8 cellular contexts compared by ENCODE assay signal in genomic region chr19:796692-797527, GRCh38. TPM values are rescaled to one million over a fixed set of nuclear protein-coding genes. Genes with fewer than 3 reads are reported as not detected.
DNase-seq lines count a peak whose midpoint lies in the region; ATAC-seq and TF ChIP-seq lines count a peak whose summit lies in the region.

PTBP1 (plus strand) TSS chr19:797452; CDS start chr19:797498, 46 bp downstream.

- WGBS in SK-N-SH (ENCODE audit: low lambda C conversion rate): 3% methylated on average over 34 of the region's 83 CpGs
- 0% methylated on average over 7 to 8 of the region's 83 CpGs for WGBS in gastroesophageal sphincter (ENCODE audit: low coverage in 1 of 2), 2 donors

- peak within 1 kb of the TSS; percentile 81 to 94 for H3K27ac ChIP-seq in SK-N-SH (ENCODE audit: low read depth in 2 of 2, low read length in 1 of 2)
- H3K27ac ChIP-seq in gastroesophageal sphincter: peak within 1 kb of the TSS; percentile 72 to 100 (median 99)
- peak within 1 kb of the TSS; percentile 95 for H3K27ac ChIP-seq in neutrophil
- peak within 1 kb of the TSS; percentile 81 for H3K27ac ChIP-seq in substantia nigra (ENCODE audit: low read depth, low read length, poor library complexity, severe bottlenecking)

- TF ChIP-seq POLR2A in gastroesophageal sphincter (IDR thresholded peaks at IDR 0.05): peak; percentile 71 to 82

- no peak for TF ChIP-seq RAD21 in SK-N-SH (IDR thresholded peaks at IDR 0.05; ENCODE audit: low read length)

- peaks cover 41% of the 10 kb centered on the region for H3K79me2 ChIP-seq in SK-N-SH (ENCODE audit: insufficient read depth)

- peak within 1 kb of the TSS; percentile 96 for H3K9ac ChIP-seq in SK-N-SH

- H3K4me2 ChIP-seq in SK-N-SH: peak within 1 kb of the TSS; percentile 95

- H3K9me2 ChIP-seq in SK-N-SH: no peaks in the 10 kb centered on the region

- no peaks in the 10 kb centered on the region for H3K9me3 ChIP-seq in SK-N-SH
- no peaks in the 10 kb centered on the region for H3K9me3 ChIP-seq in gastroesophageal sphincter
- no peaks in the 10 kb centered on the region for H3K9me3 ChIP-seq in neutrophil

- no peak within 1 kb of the TSS for H2AFZ ChIP-seq in SK-N-SH (ENCODE audit: low read depth)

- TF ChIP-seq EP300 in SK-N-SH (IDR thresholded peaks at IDR 0.05; ENCODE audit: borderline replicate concordance in 1 of 2, low read depth in 1 of 2, low read length in 1 of 2): no peak
- TF ChIP-seq EP300 in gastroesophageal sphincter (IDR thresholded peaks at IDR 0.05): no peak

- peaks cover 41% of the 10 kb centered on the region for H4K20me1 ChIP-seq in SK-N-SH (ENCODE audit: insufficient read depth)

- ATAC-seq in HG02571 (IDR thresholded peaks at IDR 0.05; ENCODE audit: unreplicated experiment): peak; percentile 75
- peak; percentile 93 for ATAC-seq in gastroesophageal sphincter

- H3K4me1 ChIP-seq in SK-N-SH (ENCODE audit: control insufficient read depth in 1 of 2, insufficient read depth in 2 of 2, low read depth in 1 of 2, low read length in 1 of 2) (peaks cover 26 to 42% of the 10 kb centered on the region in 2 experiments; a peak in 3 of 4 replicates), gastroesophageal sphincter (peaks cover 5 to 59% (median 44%) of the 10 kb centered on the region in 3 donors), neutrophil (ENCODE audit: control insufficient read depth in 1 of 2, insufficient read depth in 1 of 2, low read depth in 1 of 2, low read length in 1 of 2) (peaks cover 41% of the 10 kb centered on the region in 2 experiments)

- H3F3A ChIP-seq in SK-N-SH (replicated peaks; ENCODE audit: insufficient read depth): peaks cover 4% of the 10 kb centered on the region

- peak within 1 kb of the TSS; percentile 85 to 88 for H3K4me3 ChIP-seq in SK-N-SH (ENCODE audit: low read depth in 2 of 2, low read length in 1 of 2)
- peak within 1 kb of the TSS; percentile 79 to 98 for H3K4me3 ChIP-seq in gastroesophageal sphincter
- H3K4me3 ChIP-seq in neutrophil (ENCODE audit: low read depth in 1 of 2, low read length in 1 of 2): peak within 1 kb of the TSS; percentile 80 to 85

- peaks cover 10 to 11% of the 10 kb centered on the region in 2 experiments for H3K36me3 ChIP-seq in SK-N-SH (replicated peaks in 1 of 2; ENCODE audit: control insufficient read depth in 1 of 2, insufficient read depth in 2 of 2, low read length in 1 of 2)
- peaks cover 0 to 15% of the 10 kb centered on the region in 2 donors for H3K36me3 ChIP-seq in gastroesophageal sphincter
- H3K36me3 ChIP-seq in neutrophil: peaks cover 8% of the 10 kb centered on the region

- DNase-seq in GM04504 (ENCODE audit: low read depth) (peak; percentile 100), NCI-H1048 (lab: John Stamatoyannopoulos, UW) (peak; percentile 100), SK-N-SH (peak; percentile 97), substantia nigra (lab: John Stamatoyannopoulos, UW) (peak; percentile 83 to 100 (median 99))
- peak; percentile 99 for DNase-seq in activated naive CD4-positive, alpha-beta T cell treated with anti-CD3 and anti-CD28 coated beads, Interleukin-2, amount 50 U/mL, for 16 hours

- CTCF ChIA-PET in SK-N-SH (lab: Yijun Ruan, JAX): interaction anchor here (1.2 to 1.5 kb wide), 2 partner anchors 55 to 187 kb away, joined by 3 read pairs; partner anchors contain the start of gene WDR18

- H3K27me3 ChIP-seq in SK-N-SH (ENCODE audit: insufficient read depth) (no peaks in the 10 kb centered on the region), gastroesophageal sphincter (no peaks in the 10 kb centered on the region), neutrophil (no peaks in the 10 kb centered on the region)

- POLR2A ChIA-PET in SK-N-SH (lab: Yijun Ruan, JAX): interaction anchor here (0.5 to 1.6 kb wide), 2 partner anchors 54 to 476 kb away, joined by 3 read pairs; no protein-coding TSS in a partner anchor

- no peak for TF ChIP-seq CTCF in SK-N-SH (IDR thresholded peaks at IDR 0.05)
- TF ChIP-seq CTCF in gastroesophageal sphincter (IDR thresholded peaks at IDR 0.05): peak in 2 of 4 experiments; percentile 30
- TF ChIP-seq CTCF in neutrophil (IDR thresholded peaks at IDR 0.05): peak; percentile 54

TF ChIP-seq in SK-N-SH, 30 proteins besides CTCF, POLR2A, EP300 and RAD21 (continues in another document):
- TF ChIP-seq FOXJ3 (CRISPR knock-in tag; IDR thresholded peaks at IDR 0.05) (no peak), GABPA (IDR thresholded peaks at IDR 0.05; ENCODE audit: low read depth) (peak; percentile 78), POLR2AphosphoS5 (IDR thresholded peaks at IDR 0.05; ENCODE audit: low read depth, low read length) (peak; percentile 94), IRF3 (IDR thresholded peaks at IDR 0.05; ENCODE audit: low read depth, low read length) (peak; percentile 86), RCOR1 (IDR thresholded peaks at IDR 0.05; ENCODE audit: low read length) (no peak), TEAD4 (IDR thresholded peaks at IDR 0.05; ENCODE audit: borderline replicate concordance, insufficient read depth) (no peak), NFIC (IDR thresholded peaks at IDR 0.05; ENCODE audit: borderline replicate concordance) (peak; percentile 67; the same call in 1 of the 2 replicates), CHD2 (IDR thresholded peaks at IDR 0.05; ENCODE audit: low read length, partially characterized antibody) (peak; percentile 85), GATA2 (CRISPR knock-in tag; IDR thresholded peaks at IDR 0.05) (no peak), EZH2phosphoT487 (IDR thresholded peaks at IDR 0.05; ENCODE audit: borderline replicate concordance, low read depth) (no peak), RXRA (IDR thresholded peaks at IDR 0.05; ENCODE audit: borderline replicate concordance, low read depth) (no peak), MEF2A (IDR thresholded peaks at IDR 0.05; ENCODE audit: borderline replicate concordance, low read depth) (no peak), REST (IDR thresholded peaks at IDR 0.05; ENCODE audit: low read depth, low read length) (peak; percentile 56; the same call in 1 of the 2 replicates), TCF12 (IDR thresholded peaks at IDR 0.05) (0 out of 2 replicates have a peak, but pooled peaks have one; percentile 5), SMC3 (IDR thresholded peaks at IDR 0.05; ENCODE audit: low read depth, low read length) (no peak), ELF1 (IDR thresholded peaks at IDR 0.05) (peak; percentile 93), FOSL2 (IDR thresholded peaks at IDR 0.05; ENCODE audit: borderline replicate concordance, low read depth) (no peak), NRF1 (IDR thresholded peaks at IDR 0.05; ENCODE audit: low read depth, low read length) (no peak), MXI1 (IDR thresholded peaks at IDR 0.05; ENCODE audit: low read depth, low read length) (peak; percentile 92), TAF1 (IDR thresholded peaks at IDR 0.05; ENCODE audit: borderline replicate concordance, low read depth, low read length) (peak; percentile 88), SIN3A (IDR thresholded peaks at IDR 0.05; ENCODE audit: borderline replicate concordance, low read depth, low read length) (0 out of 2 replicates have a peak, but pooled peaks have one; percentile 26), RFX5 (IDR thresholded peaks at IDR 0.05; ENCODE audit: low read length) (no peak)

RNA-seq across cellular contexts. Expression of gene PTBP1, which starts in this region (rescaled TPM):
- 172 and 243 TPM in 2 replicates for polyA plus RNA-seq in SK-N-SH (2012; rRNA removed)
- 81.4 and 143 TPM in 2 replicates for polyA plus RNA-seq in SK-N-SH (2012; cell fraction: cytosol; rRNA removed)
- polyA plus RNA-seq in SK-N-SH (2012; cell fraction: nucleus; rRNA removed): 286 and 334 TPM in 2 replicates
- 10 to 100 TPM; 68.6 to 95.6 (median 79.3) TPM for total RNA-seq in gastroesophageal sphincter

Comparison
In these comparisons a context has a peak if more than half of its experiments do, and no peak if none do; other contexts are left out.
1. Peak in every context shown above with its lines: DNase-seq, ATAC-seq, H3K4me3 ChIP-seq and H3K27ac ChIP-seq.